ENCODE assay signal across 26 cellular contexts in the genomic region with DNA sequence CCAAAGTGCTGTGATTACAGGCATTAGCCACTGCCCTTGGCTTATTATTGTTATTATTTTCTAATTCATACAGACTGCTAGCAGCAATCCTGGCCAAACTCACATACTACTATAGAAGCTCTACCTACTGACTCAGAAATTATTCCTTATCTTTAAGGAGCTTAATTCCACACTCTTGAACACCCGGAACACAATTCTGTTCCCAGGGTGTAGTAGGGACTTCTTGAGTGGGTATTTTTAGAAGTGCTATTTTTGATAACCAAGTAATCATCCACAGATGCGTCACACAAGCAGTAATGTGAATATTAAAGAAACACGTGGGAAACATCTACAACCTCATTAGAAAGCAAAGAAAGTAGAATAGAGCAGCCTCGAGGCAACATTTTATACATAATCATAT.
DNase-seq lines count a peak whose midpoint lies in the region; ATAC-seq and TF ChIP-seq lines count a peak whose summit lies in the region.
"Had no signal": no experiment of that assay in that cellular context is flagged by ENCODE, and none has a peak within 500 bp of the region (broad histone marks: within the 10 kb centered on the region; RNA-seq: fewer than 3 reads in every experiment).

No MANE protein-coding gene starts in this region.

- H3K36me3 ChIP-seq in brain microvascular endothelial cell (replicated peaks) (no peaks in the 10 kb centered on the region), left ventricle myocardium inferior (no peaks in the 10 kb centered on the region), thoracic aorta (no peaks in the 10 kb centered on the region)

- H3K4me3 ChIP-seq in brain microvascular endothelial cell (ENCODE audit: low read depth, low read length): no peak overlapping the region
- H3K4me3 ChIP-seq in left ventricle myocardium inferior: no peak overlapping the region
- no peak overlapping the region for H3K4me3 ChIP-seq in thoracic aorta
- H3K4me3 ChIP-seq: body of pancreas, GM12878 had no signal

- peak; percentile 70 for ATAC-seq in thoracic aorta (ENCODE audit: insufficient number of reproducible peaks, low FRiP score, low read depth)
- no peak for ATAC-seq in activated CD4-positive, alpha-beta T cell treated with anti-CD3 and anti-CD28 coated beads for 36 hours
- ATAC-seq: body of pancreas; GM12878; HCT116; naive thymus-derived CD8-positive, alpha-beta T cell had no signal

- no peak overlapping the region for H3K27ac Mint-ChIP-seq in activated CD4-positive, alpha-beta T cell treated with anti-CD3 and anti-CD28 coated beads for 36 hours
- H3K27ac Mint-ChIP-seq: activated naive CD8-positive, alpha-beta T cell treated with anti-CD3 and anti-CD28 coated beads, Interleukin-2, amount 10 ng/mL, durations not matched to agents 7 days and 5 days; CD4-positive, alpha-beta T cell; naive thymus-derived CD8-positive, alpha-beta T cell; type B pancreatic cell had no signal

- H3K27ac ChIP-seq in brain microvascular endothelial cell (no peak overlapping the region), left ventricle myocardium inferior (replicated peaks) (peak overlapping the region; percentile 20), thoracic aorta (peak overlapping the region; percentile 58 to 63)
- H3K27ac ChIP-seq: body of pancreas, KMS-11, RWPE1 had no signal

- H3K9me3 Mint-ChIP-seq in activated CD4-positive, alpha-beta T cell treated with anti-CD3 and anti-CD28 coated beads for 36 hours (ENCODE audit: low read depth): peaks cover 9% of the 10 kb centered on the region
- H3K9me3 Mint-ChIP-seq: type B pancreatic cell had no signal

- intact Hi-C loops in left ventricle myocardium inferior (cut with micrococcal nuclease): no loop called here
- intact Hi-C loops in activated CD4-positive, alpha-beta T cell treated with anti-CD3 and anti-CD28 coated beads for 36 hours (cut with DNase I, micrococcal nuclease): no loop called here

- in situ Hi-C loops in brain microvascular endothelial cell (cut with HindIII; ENCODE audit: low pct_ligation_motif_present, low sequenced_read_pairs): no loop called here

- peaks cover 9% of the 10 kb centered on the region for H3K9me3 ChIP-seq in left ventricle myocardium inferior (replicated peaks)
- no peaks in the 10 kb centered on the region for H3K9me3 ChIP-seq in thoracic aorta
- H3K9me3 ChIP-seq: body of pancreas, SK-N-SH had no signal

- H3K4me3 Mint-ChIP-seq in activated CD4-positive, alpha-beta T cell treated with anti-CD3 and anti-CD28 coated beads for 36 hours: no peak overlapping the region
- H3K4me3 Mint-ChIP-seq: activated naive CD8-positive, alpha-beta T cell treated with anti-CD3 and anti-CD28 coated beads, Interleukin-2, amount 10 ng/mL, durations not matched to agents 7 days and 5 days; CD4-positive, alpha-beta T cell; naive thymus-derived CD8-positive, alpha-beta T cell; type B pancreatic cell had no signal

- no peak for TF ChIP-seq CTCF in brain microvascular endothelial cell (IDR thresholded peaks at IDR 0.05; ENCODE audit: low read depth, low read length, missing control alignments)
- no peak for TF ChIP-seq CTCF in left ventricle myocardium inferior (IDR thresholded peaks at IDR 0.05; ENCODE audit: borderline replicate concordance)
- TF ChIP-seq CTCF in thoracic aorta (IDR thresholded peaks at IDR 0.05): no peak

- no peaks in the 10 kb centered on the region for H3K4me1 Mint-ChIP-seq in activated CD4-positive, alpha-beta T cell treated with anti-CD3 and anti-CD28 coated beads for 36 hours
- H3K4me1 Mint-ChIP-seq: naive thymus-derived CD8-positive, alpha-beta T cell had no signal

- POLR2A ChIA-PET in activated CD4-positive, alpha-beta T cell treated with anti-CD3 and anti-CD28 coated beads for 36 hours (lab: Charles Lee): no interaction called here

- H3K36me3 Mint-ChIP-seq in activated CD4-positive, alpha-beta T cell treated with anti-CD3 and anti-CD28 coated beads for 36 hours (ENCODE audit: low read depth): no peaks in the 10 kb centered on the region
- H3K36me3 Mint-ChIP-seq: activated naive CD8-positive, alpha-beta T cell treated with anti-CD3 and anti-CD28 coated beads, Interleukin-2, amount 10 ng/mL, durations not matched to agents 7 days and 5 days; type B pancreatic cell had no signal

- CTCF ChIA-PET in activated CD4-positive, alpha-beta T cell treated with anti-CD3 and anti-CD28 coated beads for 36 hours (lab: Charles Lee): no interaction called here

- H3K27me3 Mint-ChIP-seq in activated CD4-positive, alpha-beta T cell treated with anti-CD3 and anti-CD28 coated beads for 36 hours: no peaks in the 10 kb centered on the region
- H3K27me3 Mint-ChIP-seq: activated naive CD8-positive, alpha-beta T cell treated with anti-CD3 and anti-CD28 coated beads, Interleukin-2, amount 10 ng/mL, durations not matched to agents 7 days and 5 days; CD4-positive, alpha-beta T cell; naive thymus-derived CD8-positive, alpha-beta T cell; type B pancreatic cell had no signal

- H3K4me1 ChIP-seq in left ventricle myocardium inferior: peaks cover 8% of the 10 kb centered on the region
- peaks cover 8 to 15% of the 10 kb centered on the region in 2 donors for H3K4me1 ChIP-seq in thoracic aorta (ENCODE audit: control insufficient read depth in 1 of 2, low read depth in 2 of 2)
- H3K4me1 ChIP-seq: body of pancreas had no signal

- DNase-seq in EH (ENCODE audit: low read depth) (peak; percentile 82), brain microvascular endothelial cell (peak; percentile 37), left ventricle myocardium inferior (no peak), thoracic aorta (ENCODE audit: low spot score) (no peak), NCI-H146 (lab: John Stamatoyannopoulos, UW) (no peak), OCI-M2 (lab: John Stamatoyannopoulos, UW; ENCODE audit: unreplicated experiment) (no peak)
- no peak for DNase-seq in activated CD4-positive, alpha-beta T cell treated with anti-CD3 and anti-CD28 coated beads for 36 hours
- DNase-seq: activated CD4-positive, alpha-beta T cell treated with anti-CD3 and anti-CD28 coated beads for 4 hours; activated naive CD8-positive, alpha-beta T cell treated with anti-CD3 and anti-CD28 coated beads, Interleukin-2, amount 10 ng/mL, durations not matched to agents 7 days and 5 days; activated T-cell treated with anti-CD3 and anti-CD28 coated beads for 4 hours; body of pancreas; CD4-positive, alpha-beta T cell; midbrain; naive thymus-derived CD8-positive, alpha-beta T cell; NCI-H1417; NCI-H2081; NCI-H82; retina; SK-N-SH; stimulated activated CD4-positive, alpha-beta T cell treated with anti-CD3 and anti-CD28 coated beads, Interleukin-12 subunit alpha, Interleukin-12 subunit beta, amount 100 ng/mL, for 4 hours; stimulated activated CD4-positive, alpha-beta T cell treated with anti-CD3 and anti-CD28 coated beads, Interleukin-4, amount 100 ng/mL, for 1 hour had no signal

- H3K27me3 ChIP-seq in brain microvascular endothelial cell (replicated peaks): no peaks in the 10 kb centered on the region
- no peaks in the 10 kb centered on the region for H3K27me3 ChIP-seq in left ventricle myocardium inferior (ENCODE audit: low read depth)
- no peaks in the 10 kb centered on the region for H3K27me3 ChIP-seq in thoracic aorta (replicated peaks; ENCODE audit: insufficient read depth)
- H3K27me3 ChIP-seq: body of pancreas had no signal

Comparison
In these comparisons a context has a peak if more than half of its experiments do, and no peak if none do; other contexts are left out.
1. DNase-seq: peak in EH (single experiment) and brain microvascular endothelial cell (single experiment); none in left ventricle myocardium inferior (single experiment), thoracic aorta (single experiment), activated CD4-positive, alpha-beta T cell treated with anti-CD3 and anti-CD28 coated beads for 36 hours (single experiment), NCI-H146 (single experiment) and OCI-M2 (single experiment).